In genomic region chr17:49574945-49575523, GRCh38 we compare ENCODE assay signal across 9 cellular contexts. TPM values are rescaled to one million over a fixed set of nuclear protein-coding genes. Genes with fewer than 3 reads are reported as not detected.
DNase-seq lines count a peak whose midpoint lies in the region; TF ChIP-seq lines count a peak whose summit lies in the region.
"Had no signal": no experiment of that assay in that cellular context is flagged by ENCODE, and none has a peak within 500 bp of the region (broad histone marks: within the 10 kb centered on the region; RNA-seq: fewer than 3 reads in every experiment).

No MANE protein-coding gene starts in this region.

- no peak overlapping the region for H3K4me3 ChIP-seq in CD4-positive, alpha-beta memory T cell (ENCODE audit: low read length in 2 of 2)
- H3K4me3 ChIP-seq in PC-9 (peak overlapping the region; percentile 51; the same call in 1 of the 2 replicates), ovary (peak overlapping the region; percentile 71)

- H3F3A ChIP-seq in PC-9 (ENCODE audit: insufficient read depth, low read depth): peaks cover 25% of the 10 kb centered on the region; the same call in 1 of the 2 replicates

- H3K4me2 ChIP-seq in PC-9: peak overlapping the region; percentile 75

- H3K27me3 Mint-ChIP-seq in CD4-positive, alpha-beta memory T cell: peaks cover 18 to 32% of the 10 kb centered on the region in 2 donors
- peaks cover 21% of the 10 kb centered on the region for H3K27me3 Mint-ChIP-seq in endothelial cell (ENCODE audit: unreplicated experiment)

- CTCF ChIA-PET in CD4-positive, alpha-beta memory T cell (lab: Charles Lee; ENCODE audit: partially characterized antibody): interaction anchor here (0.7 to 11.9 kb wide), 4 partner anchors 113 to 512 kb away, joined by 3 to 219 read pairs (median 5); no protein-coding TSS in a partner anchor
- CTCF ChIA-PET in PC-9 (lab: Charles Lee): interaction anchor here (0.6 to 1.4 kb wide), 4 partner anchors 9 to 422 kb away, joined by 3 to 8 read pairs (median 5); no protein-coding TSS in a partner anchor

- H3K4me3 Mint-ChIP-seq in CD4-positive, alpha-beta memory T cell: peak overlapping the region in 5 of 8 donors; percentile 1 to 53 (median 45)
- H3K4me3 Mint-ChIP-seq in endothelial cell (ENCODE audit: unreplicated experiment): peak overlapping the region; percentile 80

- intact Hi-C loops in CD4-positive, alpha-beta memory T cell (cut with micrococcal nuclease): no loop called here
- intact Hi-C loops in PC-9 (cut with micrococcal nuclease; ENCODE audit: unreplicated experiment): loop anchor here (10.0 kb wide), 2 partner anchors 210 to 510 kb away; partner anchors contain the start of gene KAT7
- intact Hi-C loops in ovary (cut with DNase I): loop anchor here (5.0 to 10.0 kb wide), 4 partner anchors 37 to 280 kb away; no protein-coding TSS in a partner anchor

- H3K36me3 ChIP-seq in CD4-positive, alpha-beta memory T cell (ENCODE audit: insufficient read depth, low read length): no peaks in the 10 kb centered on the region
- H3K36me3 ChIP-seq in PC-9 (ENCODE audit: low read depth): no peaks in the 10 kb centered on the region
- no peaks in the 10 kb centered on the region for H3K36me3 ChIP-seq in ovary

- TF ChIP-seq CTCF in PC-9 (conservative IDR thresholded peaks at IDR 0.05) (no peak), endothelial cell (IDR thresholded peaks at IDR 0.05; ENCODE audit: unreplicated experiment) (no peak), ovary (IDR thresholded peaks at IDR 0.05) (no peak)

- DNase-seq in CD4-positive, alpha-beta memory T cell: no peak
- no peak for DNase-seq in PC-9
- no peak for DNase-seq in endothelial cell (ENCODE audit: low spot score)
- no peak for DNase-seq in ovary
- no peak for DNase-seq in stimulated activated CD4-positive, alpha-beta T cell treated with anti-CD3 and anti-CD28 coated beads, Interleukin-4, amount 100 ng/mL, for 4 hours
- DNase-seq in glomerular visceral epithelial cell (ENCODE audit: extremely low spot score): no peak
- DNase-seq in SHP77 treated with DMSO at 0.1 percent for 48 hours (lab: John Stamatoyannopoulos, UW): no peak
- DNase-seq in COR-L47 (lab: John Stamatoyannopoulos, UW): no peak
- DNase-seq: NCI-H187 treated with DMSO at 0.1 percent for 48 hours had no signal

- peaks cover 17% of the 10 kb centered on the region for H3K4me1 ChIP-seq in CD4-positive, alpha-beta memory T cell (ENCODE audit: insufficient read depth, low read length)
- peaks cover under 1% of the 10 kb centered on the region; the same call in 1 of the 2 replicates for H3K4me1 ChIP-seq in PC-9 (replicated peaks; ENCODE audit: insufficient read depth)
- peaks cover 8% of the 10 kb centered on the region for H3K4me1 ChIP-seq in ovary (ENCODE audit: insufficient read depth)

- POLR2A ChIA-PET in CD4-positive, alpha-beta memory T cell (lab: Charles Lee; ENCODE audit: partially characterized antibody): interaction anchor here (0.6 to 1.5 kb wide), 2 partner anchors 60 to 165 kb away, joined by 3 to 4 read pairs; no protein-coding TSS in a partner anchor
- POLR2A ChIA-PET in PC-9 (lab: Charles Lee; ENCODE audit: unreplicated experiment): no interaction called here

- H4K20me1 ChIP-seq in PC-9 (ENCODE audit: insufficient read depth): no peaks in the 10 kb centered on the region

- no peak overlapping the region for H3K27ac ChIP-seq in CD4-positive, alpha-beta memory T cell (ENCODE audit: low read depth, low read length)
- H3K27ac ChIP-seq in PC-9: no peak overlapping the region
- peak overlapping the region; percentile 30 to 68 for H3K27ac ChIP-seq in ovary

- no peak overlapping the region for H2AFZ ChIP-seq in PC-9

- peaks cover 18% of the 10 kb centered on the region for H3K27me3 ChIP-seq in CD4-positive, alpha-beta memory T cell (ENCODE audit: insufficient read depth, low read length)
- H3K27me3 ChIP-seq in PC-9 (ENCODE audit: insufficient read depth, low read depth) (peaks cover 86% of the 10 kb centered on the region), ovary (no peaks in the 10 kb centered on the region)

- TF ChIP-seq EP300 in ovary (IDR thresholded peaks at IDR 0.05): no peak

- no peaks in the 10 kb centered on the region for H3K9me3 Mint-ChIP-seq in CD4-positive, alpha-beta memory T cell
- H3K9me3 Mint-ChIP-seq in endothelial cell (ENCODE audit: unreplicated experiment): no peaks in the 10 kb centered on the region

- no TSS peak for BruUV-seq in PC-9 (replicated peaks; lab: Mats Ljungman, UMichigan)

- H3K27ac Mint-ChIP-seq in CD4-positive, alpha-beta memory T cell: no peak overlapping the region
- H3K27ac Mint-ChIP-seq in endothelial cell (ENCODE audit: unreplicated experiment): no peak overlapping the region

- H3K4me1 Mint-ChIP-seq in CD4-positive, alpha-beta memory T cell: peaks cover 2 to 21% (median 15%) of the 10 kb centered on the region in 4 donors
- H3K4me1 Mint-ChIP-seq in endothelial cell (ENCODE audit: unreplicated experiment): peaks cover 16% of the 10 kb centered on the region

- no peaks in the 10 kb centered on the region for H3K9me2 ChIP-seq in PC-9 (ENCODE audit: insufficient read depth)

- H3K79me2 ChIP-seq in PC-9 (ENCODE audit: low read depth): no peaks in the 10 kb centered on the region

- no peak for TF ChIP-seq POLR2A in ovary (IDR thresholded peaks at IDR 0.05)

- H3K9me3 ChIP-seq in CD4-positive, alpha-beta memory T cell (ENCODE audit: control insufficient read depth in 1 of 2, low read length in 2 of 2): no peaks in the 10 kb centered on the region
- H3K9me3 ChIP-seq in PC-9 (ENCODE audit: insufficient read depth, low read depth) (no peaks in the 10 kb centered on the region), ovary (no peaks in the 10 kb centered on the region)

- H3K36me3 Mint-ChIP-seq in CD4-positive, alpha-beta memory T cell: no peaks in the 10 kb centered on the region
- no peaks in the 10 kb centered on the region for H3K36me3 Mint-ChIP-seq in endothelial cell (ENCODE audit: low read depth, unreplicated experiment)

- WGBS in ovary, 3 donors: 29 to 32% (median 30%) methylated on average over 11 of the region's 11 CpGs

RNA-seq across cellular contexts. Expression of gene NXPH3, which starts 0.6 kb away (rescaled TPM):
- total RNA-seq in CD4-positive, alpha-beta memory T cell: not detected
- polyA plus RNA-seq in CD4-positive, alpha-beta memory T cell: not detected
- total RNA-seq in PC-9 (2021) (not detected in 2 replicates), endothelial cell (ENCODE audit: unreplicated experiment) (6.6 TPM), ovary (10 to 100 TPM in 4 of 7 donors, 1 to 10 TPM in 3; 1.2 to 26.0 (median 10.7) TPM)
- 10 to 100 TPM in 1 of 2 donors, 1 to 10 TPM in 1; 7.1 to 16.6 TPM for polyA plus RNA-seq in ovary

Comparison
In these comparisons a context has a peak if more than half of its experiments do, and no peak if none do; other contexts are left out.
1. H3K27ac ChIP-seq: peak in ovary (2 of 2); none in CD4-positive, alpha-beta memory T cell (single experiment) and PC-9 (single experiment).
2. H3K4me3 ChIP-seq: peak in PC-9 (single experiment) and ovary (single experiment); none in CD4-positive, alpha-beta memory T cell (0 of 2).